Comparison of ENCODE assay signal across 1 cellular context in the genomic region with DNA sequence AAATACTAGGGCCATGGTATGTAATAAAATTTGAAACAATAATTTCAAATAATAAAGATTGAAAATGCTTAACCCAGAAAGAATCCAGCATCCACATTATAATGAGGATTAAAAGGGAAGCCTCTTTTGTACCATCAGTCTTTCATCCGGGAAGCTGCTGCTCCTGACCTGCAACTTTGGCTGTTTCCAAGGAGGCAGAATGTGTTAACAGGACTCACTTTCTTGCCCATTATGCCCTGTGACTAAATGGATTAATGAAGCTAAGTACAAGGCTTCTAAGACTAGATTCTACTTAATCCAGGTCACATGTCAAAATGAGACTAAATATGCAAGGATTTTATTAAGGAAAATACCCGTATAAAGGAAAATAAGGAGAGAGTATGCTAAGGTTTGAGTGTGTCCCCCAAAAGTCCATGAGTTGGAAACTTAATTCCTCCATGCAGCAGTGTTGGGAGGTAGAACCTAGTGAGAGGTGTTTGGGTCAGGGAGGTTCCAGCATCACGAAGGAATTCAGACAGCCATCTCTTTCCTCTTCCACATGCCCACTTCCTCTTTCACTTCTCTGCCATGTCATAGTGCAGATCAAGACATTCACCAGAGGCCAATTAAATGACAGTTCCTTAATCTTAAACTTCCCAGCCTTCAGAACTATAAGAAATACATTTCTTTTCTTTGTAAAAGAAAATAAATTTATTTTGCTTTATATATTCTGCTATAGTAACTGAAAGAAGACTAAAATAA.
TF ChIP-seq lines count a peak whose summit lies in the region.

No MANE protein-coding gene starts in this region.

TF ChIP-seq in HepG2, 621 proteins besides CTCF, POLR2A, EP300 and RAD21:
- TF ChIP-seq, protein P1, sequence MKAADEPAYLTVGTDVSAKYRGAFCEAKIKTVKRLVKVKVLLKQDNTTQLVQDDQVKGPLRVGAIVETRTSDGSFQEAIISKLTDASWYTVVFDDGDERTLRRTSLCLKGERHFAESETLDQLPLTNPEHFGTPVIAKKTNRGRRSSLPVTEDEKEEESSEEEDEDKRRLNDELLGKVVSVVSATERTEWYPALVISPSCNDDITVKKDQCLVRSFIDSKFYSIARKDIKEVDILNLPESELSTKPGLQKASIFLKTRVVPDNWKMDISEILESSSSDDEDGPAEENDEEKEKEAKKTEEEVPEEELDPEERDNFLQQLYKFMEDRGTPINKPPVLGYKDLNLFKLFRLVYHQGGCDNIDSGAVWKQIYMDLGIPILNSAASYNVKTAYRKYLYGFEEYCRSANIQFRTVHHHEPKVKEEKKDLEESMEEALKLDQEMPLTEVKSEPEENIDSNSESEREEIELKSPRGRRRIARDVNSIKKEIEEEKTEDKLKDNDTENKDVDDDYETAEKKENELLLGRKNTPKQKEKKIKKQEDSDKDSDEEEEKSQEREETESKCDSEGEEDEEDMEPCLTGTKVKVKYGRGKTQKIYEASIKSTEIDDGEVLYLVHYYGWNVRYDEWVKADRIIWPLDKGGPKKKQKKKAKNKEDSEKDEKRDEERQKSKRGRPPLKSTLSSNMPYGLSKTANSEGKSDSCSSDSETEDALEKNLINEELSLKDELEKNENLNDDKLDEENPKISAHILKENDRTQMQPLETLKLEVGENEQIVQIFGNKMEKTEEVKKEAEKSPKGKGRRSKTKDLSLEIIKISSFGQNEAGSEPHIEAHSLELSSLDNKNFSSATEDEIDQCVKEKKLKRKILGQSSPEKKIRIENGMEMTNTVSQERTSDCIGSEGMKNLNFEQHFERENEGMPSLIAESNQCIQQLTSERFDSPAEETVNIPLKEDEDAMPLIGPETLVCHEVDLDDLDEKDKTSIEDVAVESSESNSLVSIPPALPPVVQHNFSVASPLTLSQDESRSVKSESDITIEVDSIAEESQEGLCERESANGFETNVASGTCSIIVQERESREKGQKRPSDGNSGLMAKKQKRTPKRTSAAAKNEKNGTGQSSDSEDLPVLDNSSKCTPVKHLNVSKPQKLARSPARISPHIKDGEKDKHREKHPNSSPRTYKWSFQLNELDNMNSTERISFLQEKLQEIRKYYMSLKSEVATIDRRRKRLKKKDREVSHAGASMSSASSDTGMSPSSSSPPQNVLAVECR (CRISPR knock-in tag; IDR thresholded peaks at IDR 0.05; ENCODE audit: borderline replicate concordance) = no peak
- TF ChIP-seq NAIF1 (CRISPR knock-in tag; IDR thresholded peaks at IDR 0.05; ENCODE audit: borderline replicate concordance) (no peak), ZNF670 (CRISPR knock-in tag; IDR thresholded peaks at IDR 0.05; ENCODE audit: borderline replicate concordance) (no peak), TMF1 (CRISPR knock-in tag; IDR thresholded peaks at IDR 0.05; ENCODE audit: low read depth) (no peak), MIER2 (CRISPR knock-in tag; IDR thresholded peaks at IDR 0.05) (no peak)
